ENCODE assay signal across 8 cellular contexts in genomic region chr21:26769613-26770188, GRCh38.
DNase-seq lines count a peak whose midpoint lies in the region; ATAC-seq and TF ChIP-seq lines count a peak whose summit lies in the region.

No MANE protein-coding gene starts in this region.

- intact Hi-C loops in right lobe of liver (cut with DNase I) = no loop called here

- TF ChIP-seq POLR2A in right lobe of liver (IDR thresholded peaks at IDR 0.05) = no peak

- H3K27me3 ChIP-seq in right lobe of liver = no peaks in the 10 kb centered on the region

- H3K36me3 ChIP-seq in right lobe of liver = no peaks in the 10 kb centered on the region

- H3K9me3 ChIP-seq in right lobe of liver = no peaks in the 10 kb centered on the region

- DNase-seq in M059J (ENCODE audit: low read depth) (peak; percentile 37), astrocyte of the cerebellum (ENCODE audit: low read depth) (peak; percentile 46), right lobe of liver (no peak), NCI-H2196 treated with DMSO at 0.1 percent for 48 hours (lab: John Stamatoyannopoulos, UW; ENCODE audit: unreplicated experiment) (no peak), activated gamma-delta T cell (lab: John Stamatoyannopoulos, UW) (no peak), NCI-H510A treated with DMSO at 0.1 percent for 48 hours (lab: John Stamatoyannopoulos, UW) (no peak)

- TF ChIP-seq CTCF in C4-2B (conservative IDR thresholded peaks at IDR 0.05) = peak; percentile 79
- peak; percentile 39 for TF ChIP-seq CTCF in astrocyte of the cerebellum (IDR thresholded peaks at IDR 0.05; ENCODE audit: low read depth, low read length, missing control alignments)
- TF ChIP-seq CTCF in right lobe of liver (IDR thresholded peaks at IDR 0.05) = peak; percentile 32 to 49 (median 44)

- no peaks in the 10 kb centered on the region for H3K4me1 ChIP-seq in right lobe of liver

- in situ Hi-C loops in astrocyte of the cerebellum (cut with HindIII; ENCODE audit: low sequenced_read_pairs) = no loop called here

- no peak overlapping the region for H3K27ac ChIP-seq in C4-2B
- H3K27ac ChIP-seq in right lobe of liver = no peak overlapping the region

- ATAC-seq in right lobe of liver = no peak
- no peak for ATAC-seq in GM21515 (IDR thresholded peaks at IDR 0.05; ENCODE audit: unreplicated experiment)

- H3K4me3 ChIP-seq in astrocyte of the cerebellum (ENCODE audit: low read depth, low read length) = no peak overlapping the region
- H3K4me3 ChIP-seq in right lobe of liver = no peak overlapping the region

- 26% methylated on average over 6 of the region's 6 CpGs for WGBS in right lobe of liver (ENCODE audit: insufficient coverage, low coverage, low lambda C conversion rate, missing lambda C conversion rate)

Comparison
In these comparisons a context has a peak if more than half of its experiments do, and no peak if none do; other contexts are left out.
1. DNase-seq: peak in M059J (single experiment) and astrocyte of the cerebellum (single experiment); none in right lobe of liver (0 of 3), NCI-H2196 treated with DMSO at 0.1 percent for 48 hours (single experiment), activated gamma-delta T cell (single experiment) and NCI-H510A treated with DMSO at 0.1 percent for 48 hours (single experiment).
2. Peak in every context shown above with its lines, with median percentiles within 50 percentile points of each other: CTCF ChIP-seq.